15 cellular contexts compared by ENCODE assay signal in the genomic region with DNA sequence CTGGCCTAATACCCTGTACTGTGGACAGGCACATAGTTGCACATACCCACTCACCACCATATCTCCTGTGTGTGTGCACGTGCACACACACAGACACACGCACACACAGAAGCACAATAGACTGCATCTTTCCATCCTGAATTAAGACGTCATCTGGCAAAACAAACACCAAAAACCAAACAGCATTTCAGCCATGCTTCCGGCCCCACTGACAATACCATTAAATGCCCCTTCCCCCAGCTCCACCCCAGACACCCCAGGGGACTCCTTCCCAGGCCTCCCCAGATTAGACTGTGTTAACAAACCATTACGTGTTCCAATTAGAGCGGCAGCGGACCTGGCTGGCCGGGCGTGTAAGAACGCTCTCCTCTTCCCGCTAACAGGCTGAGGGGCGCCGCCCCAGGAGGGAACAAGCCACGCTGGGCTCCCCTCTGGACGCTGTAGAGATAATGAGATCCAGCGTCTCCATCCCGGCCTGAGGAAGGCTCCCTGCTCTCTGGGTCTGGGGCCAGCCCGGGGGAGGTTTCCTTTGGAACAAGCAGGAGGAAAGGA.
DNase-seq lines count a peak whose midpoint lies in the region; ATAC-seq and TF ChIP-seq lines count a peak whose summit lies in the region.
"Had no signal": no experiment of that assay in that cellular context is flagged by ENCODE, and none has a peak within 500 bp of the region (broad histone marks: within the 10 kb centered on the region; RNA-seq: fewer than 3 reads in every experiment).

No MANE protein-coding gene starts in this region.

- no peak overlapping the region for H3K4me3 Mint-ChIP-seq in T-cell

- H3K27me3 Mint-ChIP-seq in T-cell, result no peaks in the 10 kb centered on the region

- ATAC-seq in heart right ventricle (peak in 7 of 8 donors; percentile 23 to 56 (median 40)), Right ventricle myocardium superior (ENCODE audit: poor library complexity) (no peak), GM21367 (IDR thresholded peaks at IDR 0.05; ENCODE audit: unreplicated experiment) (no peak), T-cell (replicated peaks in 1 of 4) (no peak)
- ATAC-seq: esophagus mucosa, pancreas had no signal

- no peaks in the 10 kb centered on the region for H3K9me3 ChIP-seq in heart right ventricle
- H3K9me3 ChIP-seq: colonic mucosa, pancreas, tibial artery had no signal

- POLR2A ChIA-PET in T-cell (lab: Charles Lee), result no interaction called here

- no peaks in the 10 kb centered on the region for H3K27me3 ChIP-seq in heart right ventricle
- H3K27me3 ChIP-seq: colonic mucosa, pancreas, tibial artery had no signal

- intact Hi-C loops in heart right ventricle (cut with DNase I) (loop anchor here in 1 of 10 donors (2.0 kb wide), 1 partner anchor 29 kb away; no protein-coding TSS in a partner anchor), Right ventricle myocardium superior (cut with DNase I) (no loop called here)

- H3K9me3 Mint-ChIP-seq in T-cell, result no peaks in the 10 kb centered on the region

- H3K27ac ChIP-seq in heart right ventricle, result peak overlapping the region in 4 of 10 donors; percentile 1 to 54 (median 16)
- H3K27ac ChIP-seq: colonic mucosa, pancreas, tibial artery had no signal

- no peak for DNase-seq in heart right ventricle
- DNase-seq in Right ventricle myocardium superior, result no peak
- peak; percentile 29 for DNase-seq in NCI-H345 treated with DMSO at 0.1 percent for 48 hours (lab: John Stamatoyannopoulos, UW; ENCODE audit: unreplicated experiment)
- DNase-seq in fibroblast of mammary gland (ENCODE audit: low read depth), result peak; percentile 6
- no peak for DNase-seq in T-cell
- DNase-seq in stimulated activated CD4-positive, alpha-beta T cell treated with anti-CD3 and anti-CD28 coated beads, Interleukin-12 subunit alpha, Interleukin-12 subunit beta, amount 100 ng/mL, for 4 hours, result no peak
- DNase-seq in NCI-H446 (lab: John Stamatoyannopoulos, UW), result no peak
- DNase-seq: colonic mucosa; NCI-H2029 treated with DMSO at 0.1 percent for 48 hours; pancreas; stimulated activated CD8-positive, alpha-beta memory T cell treated with anti-CD3 and anti-CD28 coated beads, Interleukin-4, amount 100 ng/mL, for 48 hours; SW 1271; tibial artery had no signal

- H3K36me3 Mint-ChIP-seq in T-cell, result peaks cover 7% of the 10 kb centered on the region

- CTCF ChIA-PET in T-cell (lab: Charles Lee), result interaction anchor here in 1 of 2 donors (0.6 kb wide), 2 partner anchors 34 kb away, joined by 4 read pairs; no protein-coding TSS in a partner anchor

- peaks cover 0 to 4% (median 1%) of the 10 kb centered on the region in 3 donors for H3K4me1 Mint-ChIP-seq in T-cell

- H3K4me1 ChIP-seq in heart right ventricle, result peaks cover 0 to 36% (median 14%) of the 10 kb centered on the region in 9 donors
- H3K4me1 ChIP-seq: colonic mucosa, pancreas, tibial artery had no signal

- WGBS in heart right ventricle, 2 donors, result 48 to 57% methylated on average over 18 of the region's 18 CpGs

- H3K36me3 ChIP-seq in heart right ventricle, result peaks cover 0 to 18% (median 0%) of the 10 kb centered on the region in 9 donors
- H3K36me3 ChIP-seq: colonic mucosa, pancreas, tibial artery had no signal

- no peak overlapping the region for H3K4me3 ChIP-seq in heart right ventricle
- no peak overlapping the region for H3K4me3 ChIP-seq in fibroblast of mammary gland (ENCODE audit: control insufficient read depth, low read depth, low read length)
- H3K4me3 ChIP-seq: colonic mucosa, pancreas, tibial artery had no signal

- TF ChIP-seq CTCF in heart right ventricle (IDR thresholded peaks at IDR 0.05) (no peak), fibroblast of mammary gland (conservative IDR thresholded peaks at IDR 0.05; ENCODE audit: control insufficient read depth, insufficient read depth, low read depth, low read length) (no peak)

- no peak overlapping the region for H3K27ac Mint-ChIP-seq in T-cell

Comparison
In these comparisons a context has a peak if more than half of its experiments do, and no peak if none do; other contexts are left out.
1. ATAC-seq: peak in heart right ventricle (7 of 8); none in Right ventricle myocardium superior (single experiment), GM21367 (single experiment) and T-cell (0 of 4).
2. DNase-seq: peak in NCI-H345 treated with DMSO at 0.1 percent for 48 hours (single experiment) and fibroblast of mammary gland (single experiment); none in heart right ventricle (0 of 2), Right ventricle myocardium superior (single experiment), T-cell (0 of 34), stimulated activated CD4-positive, alpha-beta T cell treated with anti-CD3 and anti-CD28 coated beads, Interleukin-12 subunit alpha, Interleukin-12 subunit beta, amount 100 ng/mL, for 4 hours (single experiment) and NCI-H446 (0 of 2).